ENCODE assay signal across 21 cellular contexts in the genomic region with DNA sequence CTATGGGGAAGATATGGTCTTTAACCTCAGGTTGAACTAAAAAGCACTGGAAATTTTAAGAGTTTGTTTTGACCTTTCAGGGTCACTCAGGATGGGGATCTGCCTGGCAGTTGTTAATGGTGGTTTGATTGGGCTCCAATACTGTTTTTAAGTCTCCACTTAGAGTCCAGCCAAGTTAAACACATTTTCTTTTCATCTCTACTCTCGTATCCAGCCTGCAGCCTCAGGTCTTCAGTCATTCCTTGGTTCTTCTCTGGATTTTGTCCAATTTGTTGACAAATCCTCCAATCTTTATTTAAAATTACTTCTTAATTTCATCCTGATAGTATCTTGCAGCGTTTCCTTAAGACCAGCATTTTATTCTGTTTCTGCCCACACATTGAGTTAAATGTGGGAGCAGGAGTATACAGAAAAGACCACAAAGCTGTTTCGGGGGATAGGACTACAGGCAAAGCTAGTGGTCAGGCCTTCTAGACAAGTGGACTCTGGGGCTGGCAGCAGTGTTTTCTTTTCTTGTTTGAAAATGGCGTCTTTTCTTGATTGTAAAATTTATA.
A peak's percentile ranks its signal among the peaks of the same experiment; 100 is the strongest.
DNase-seq lines count a peak whose midpoint lies in the region; ATAC-seq and TF ChIP-seq lines count a peak whose summit lies in the region.
"Had no signal": no experiment of that assay in that cellular context is flagged by ENCODE, and none has a peak within 500 bp of the region (broad histone marks: within the 10 kb centered on the region; RNA-seq: fewer than 3 reads in every experiment).

No MANE protein-coding gene starts in this region.

- H3K79me2 ChIP-seq in MM.1S (ENCODE audit: low read length) = no peaks in the 10 kb centered on the region

- H3K9ac ChIP-seq in MM.1S (ENCODE audit: low read length) = no peak overlapping the region
- H3K9ac ChIP-seq: BLaER1 treated with 17β-estradiol and CSF1 and Interleukin-3, amounts not matched to agents 10 nM and 100 nM; KMS-11 had no signal

- 0 out of 2 replicates have a peak, but pooled peaks cover 3% of the 10 kb centered on the region for H3F3A ChIP-seq in MM.1S (ENCODE audit: insufficient read depth, low read length)

- H3K36me3 Mint-ChIP-seq in mesothelial cell of epicardium = peaks cover 13% of the 10 kb centered on the region
- H3K36me3 Mint-ChIP-seq: naive thymus-derived CD4-positive, alpha-beta T cell had no signal

- H3K27ac ChIP-seq in MM.1S (ENCODE audit: low read length) (no peak overlapping the region), thoracic aorta (peak overlapping the region; percentile 74 to 78)
- H3K27ac ChIP-seq: BLaER1 treated with 17β-estradiol and CSF1 and Interleukin-3, amounts not matched to agents 10 nM and 100 nM; KMS-11 had no signal

- no peaks in the 10 kb centered on the region for H4K20me1 ChIP-seq in MM.1S (ENCODE audit: insufficient read depth, low read length)
- H4K20me1 ChIP-seq: BLaER1 treated with 17β-estradiol and CSF1 and Interleukin-3, amounts not matched to agents 10 nM and 100 nM had no signal

- no peak for ATAC-seq in thoracic aorta (ENCODE audit: insufficient number of reproducible peaks, low FRiP score, low read depth)
- no peak for ATAC-seq in HG03571 (IDR thresholded peaks at IDR 0.05; ENCODE audit: unreplicated experiment)
- ATAC-seq in GM21723 (IDR thresholded peaks at IDR 0.05; ENCODE audit: unreplicated experiment) = no peak
- ATAC-seq: activated T-cell treated with anti-CD3 and anti-CD28 coated beads, Interleukin-2, amount 50 U/mL, for 72 hours; left lobe of liver; naive thymus-derived CD4-positive, alpha-beta T cell; T-helper 17 cell had no signal

- no peaks in the 10 kb centered on the region for H3K9me2 ChIP-seq in MM.1S (replicated peaks; ENCODE audit: insufficient read depth, low read length)

- H2AFZ ChIP-seq in MM.1S (ENCODE audit: low read length) = 0 out of 2 replicates have a peak overlapping the region, but pooled peaks have one; percentile 14

- TF ChIP-seq CTCF in MM.1S (IDR thresholded peaks at IDR 0.05; ENCODE audit: low read length) (no peak), astrocyte of the cerebellum (IDR thresholded peaks at IDR 0.05; ENCODE audit: low read depth, low read length, missing control alignments) (no peak), mesothelial cell of epicardium (IDR thresholded peaks at IDR 0.05; ENCODE audit: unreplicated experiment) (no peak), thoracic aorta (IDR thresholded peaks at IDR 0.05) (no peak)

- in situ Hi-C loops in astrocyte of the cerebellum (cut with HindIII; ENCODE audit: low sequenced_read_pairs) = no loop called here

- peaks cover 33% of the 10 kb centered on the region for H3K9me3 Mint-ChIP-seq in mesothelial cell of epicardium

- H3K4me3 Mint-ChIP-seq in mesothelial cell of epicardium = no peak overlapping the region
- H3K4me3 Mint-ChIP-seq: activated T-cell treated with anti-CD3 and anti-CD28 coated beads, Interleukin-2, amount 50 U/mL, for 72 hours; naive thymus-derived CD4-positive, alpha-beta T cell; T-helper 17 cell had no signal

- no peaks in the 10 kb centered on the region for H3K9me3 ChIP-seq in MM.1S (replicated peaks; ENCODE audit: insufficient read depth, low read length)
- H3K9me3 ChIP-seq in thoracic aorta = no peaks in the 10 kb centered on the region

- H3K36me3 ChIP-seq in MM.1S (replicated peaks; ENCODE audit: insufficient read depth, low read length) (no peaks in the 10 kb centered on the region), thoracic aorta (no peaks in the 10 kb centered on the region)
- H3K36me3 ChIP-seq: BLaER1 treated with 17β-estradiol and CSF1 and Interleukin-3, amounts not matched to agents 10 nM and 100 nM had no signal

- no peak overlapping the region for H3K4me2 ChIP-seq in MM.1S (ENCODE audit: low read depth, low read length)
- H3K4me2 ChIP-seq: BLaER1 treated with 17β-estradiol and CSF1 and Interleukin-3, amounts not matched to agents 10 nM and 100 nM; KMS-11 had no signal

- peak overlapping the region; percentile 91 for H3K27ac Mint-ChIP-seq in mesothelial cell of epicardium
- H3K27ac Mint-ChIP-seq: activated T-cell treated with anti-CD3 and anti-CD28 coated beads, Interleukin-2, amount 50 U/mL, for 72 hours; naive thymus-derived CD4-positive, alpha-beta T cell; T-helper 17 cell had no signal

- H3K27me3 Mint-ChIP-seq in mesothelial cell of epicardium (ENCODE audit: low read depth) = no peaks in the 10 kb centered on the region
- H3K27me3 Mint-ChIP-seq: naive thymus-derived CD4-positive, alpha-beta T cell; T-helper 17 cell had no signal

- H3K27me3 ChIP-seq in MM.1S (replicated peaks; ENCODE audit: insufficient read depth, low read length) (no peaks in the 10 kb centered on the region), thoracic aorta (replicated peaks; ENCODE audit: insufficient read depth) (no peaks in the 10 kb centered on the region)
- H3K27me3 ChIP-seq: BLaER1 treated with 17β-estradiol and CSF1 and Interleukin-3, amounts not matched to agents 10 nM and 100 nM had no signal

- H3K4me3 ChIP-seq in MM.1S (ENCODE audit: low read length) (no peak overlapping the region), astrocyte of the cerebellum (ENCODE audit: low read depth, low read length) (no peak overlapping the region), thoracic aorta (no peak overlapping the region)
- H3K4me3 ChIP-seq: BLaER1 treated with 17β-estradiol and CSF1 and Interleukin-3, amounts not matched to agents 10 nM and 100 nM had no signal

- DNase-seq in MM.1S (no peak), astrocyte of the cerebellum (ENCODE audit: low read depth) (peak; percentile 46), mesothelial cell of epicardium (ENCODE audit: low spot score in 2 of 2, unreplicated experiment in 2 of 2) (no peak), thoracic aorta (ENCODE audit: low spot score) (no peak), HuH-7.5 (ENCODE audit: low spot score) (no peak)
- DNase-seq: activated CD4-positive, alpha-beta T cell treated with anti-CD3 and anti-CD28 coated beads, Interleukin-2, amount 50 U/mL, for 48 hours; activated T-cell treated with anti-CD3 and anti-CD28 coated beads, Interleukin-2, amount 50 U/mL, for 72 hours; naive thymus-derived CD4-positive, alpha-beta T cell; NCI-H1417 treated with DMSO at 0.1 percent for 48 hours; NCI-H2029 treated with DMSO at 0.1 percent for 48 hours; NCI-H524 treated with DMSO at 0.1 percent for 48 hours; NK-92 treated with Interleukin-12 subunit alpha and Interleukin-12 subunit beta, amount 100 ng/mL, for 24 hours; occipital lobe; small intestine; stimulated activated naive CD4-positive, alpha-beta T cell; T-helper 17 cell had no signal

- H3K4me1 ChIP-seq in MM.1S (ENCODE audit: low read length) (peaks cover 8% of the 10 kb centered on the region; the same call in 1 of the 2 replicates), thoracic aorta (ENCODE audit: control insufficient read depth in 1 of 2, low read depth in 2 of 2) (peaks cover 5 to 19% of the 10 kb centered on the region in 2 donors)

- peaks cover 23% of the 10 kb centered on the region for H3K4me1 Mint-ChIP-seq in mesothelial cell of epicardium
- H3K4me1 Mint-ChIP-seq: naive thymus-derived CD4-positive, alpha-beta T cell; T-helper 17 cell had no signal
